ENCODE assay signal across 16 cellular contexts in the genomic region with DNA sequence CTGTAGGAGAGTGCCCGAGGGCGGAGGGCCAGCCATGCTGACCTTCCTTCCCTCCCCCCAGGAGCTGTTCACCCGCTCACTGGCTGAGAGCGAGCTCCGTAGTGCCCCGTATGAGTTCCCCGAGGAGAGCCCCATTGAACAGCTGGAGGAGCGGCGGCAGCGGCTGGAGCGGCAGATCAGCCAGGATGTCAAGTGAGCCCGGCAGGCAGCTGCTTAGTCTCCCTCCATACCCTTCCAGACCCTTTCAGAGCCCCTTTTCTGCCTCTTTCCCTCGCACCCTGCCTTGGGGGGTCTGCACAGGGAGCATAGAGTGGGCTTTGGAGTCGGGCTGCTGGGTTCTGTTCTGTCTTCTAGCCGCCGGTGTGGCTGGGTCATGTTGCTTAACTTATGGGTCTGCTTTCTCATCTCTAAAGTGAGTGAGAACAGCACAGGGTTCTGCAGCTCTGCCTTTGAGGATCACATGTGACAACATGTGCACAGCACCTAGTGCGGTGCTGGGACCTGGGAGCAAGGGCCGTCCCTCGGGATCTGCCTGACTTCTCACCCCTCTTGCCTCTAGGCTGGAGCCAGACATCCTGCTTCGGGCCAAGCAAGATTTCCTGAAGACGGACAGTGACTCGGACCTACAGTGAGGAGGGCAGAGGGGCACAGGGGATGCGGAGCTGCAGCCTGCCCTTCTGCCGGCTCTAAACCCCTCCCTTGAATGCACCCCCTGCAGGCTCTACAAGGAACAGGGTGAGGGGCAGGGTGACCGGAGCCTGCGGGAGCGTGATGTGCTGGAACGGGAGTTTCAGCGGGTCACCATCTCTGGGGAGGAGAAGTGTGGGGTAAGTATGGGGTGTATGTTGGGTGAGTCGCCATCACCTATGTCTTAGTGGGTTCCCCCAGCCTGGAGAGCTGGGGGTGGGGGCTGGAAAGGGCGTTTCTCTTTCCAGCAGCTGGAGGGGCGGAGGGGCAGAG. TPM values are rescaled to one million over a fixed set of nuclear protein-coding genes. Genes with fewer than 3 reads are reported as not detected.
DNase-seq lines count a peak whose midpoint lies in the region; ATAC-seq and TF ChIP-seq lines count a peak whose summit lies in the region.
"Had no signal": no experiment of that assay in that cellular context is flagged by ENCODE, and none has a peak within 500 bp of the region (broad histone marks: within the 10 kb centered on the region; RNA-seq: fewer than 3 reads in every experiment).

No MANE protein-coding gene starts in this region.

- H3K27me3 Mint-ChIP-seq in stimulated activated naive CD8-positive, alpha-beta T cell treated with anti-CD3 and anti-CD28 coated beads, Interleukin-15, amount 100 ng/mL, for 72 hours: no peaks in the 10 kb centered on the region

- no peak for DNase-seq in stimulated activated naive CD8-positive, alpha-beta T cell treated with anti-CD3 and anti-CD28 coated beads, Interleukin-15, amount 100 ng/mL, for 72 hours
- DNase-seq in stimulated activated naive CD8-positive, alpha-beta T cell treated with anti-CD3 and anti-CD28 coated beads, Interleukin-15, Interleukin-2, amounts not matched to agents 100 U/mL and 50 U/mL, for 24 hours: no peak
- DNase-seq in NCI-H2171 treated with DMSO at 0.1 percent for 48 hours (lab: John Stamatoyannopoulos, UW): peak; percentile 57
- DNase-seq in epithelial cell of proximal tubule (ENCODE audit: low read depth): no peak
- no peak for DNase-seq in vagina (ENCODE audit: extremely low spot score in 2 of 2)
- DNase-seq in NCI-H69 (lab: John Stamatoyannopoulos, UW): no peak
- DNase-seq in DMS114 treated with DMSO at 0.1 percent for 48 hours (lab: John Stamatoyannopoulos, UW; ENCODE audit: unreplicated experiment): no peak
- DNase-seq in SIG-M5 treated with dmso at 0.1 percent for 504 hours (lab: John Stamatoyannopoulos, UW; ENCODE audit: unreplicated experiment): no peak
- DNase-seq: activated effector memory CD4-positive, alpha-beta T cell treated with Interleukin-2 at 50 U/mL for 16 hours; cerebellar nuclear complex; NCI-H1436 treated with DMSO at 0.1 percent for 48 hours had no signal

- H3K36me3 ChIP-seq in vagina: peaks cover 0 to 42% of the 10 kb centered on the region in 2 donors

- no peak for ATAC-seq in stimulated activated naive CD8-positive, alpha-beta T cell treated with anti-CD3 and anti-CD28 coated beads, Interleukin-15, amount 100 ng/mL, for 72 hours
- no peak for ATAC-seq in stimulated activated naive CD8-positive, alpha-beta T cell treated with anti-CD3 and anti-CD28 coated beads, Interleukin-15, Interleukin-2, amounts not matched to agents 100 U/mL and 50 U/mL, for 24 hours
- ATAC-seq: activated CD4-positive, CD25-positive, alpha-beta regulatory T cell treated with anti-CD3 and anti-CD28 coated beads, Interleukin-2, amount 50 U/mL, for 24 hours; HepG2 had no signal

- H3K4me3 ChIP-seq in epithelial cell of proximal tubule (ENCODE audit: low read depth, low read length) (no peak overlapping the region), vagina (peak overlapping the region; percentile 10 to 22)

- peaks cover 54% of the 10 kb centered on the region for H3K4me1 ChIP-seq in vagina

- no peak for TF ChIP-seq POLR2A in vagina (IDR thresholded peaks at IDR 0.05)

- peak; percentile 3 for TF ChIP-seq CTCF in epithelial cell of proximal tubule (conservative IDR thresholded peaks at IDR 0.05; ENCODE audit: low read depth, low read length)
- no peak for TF ChIP-seq CTCF in vagina (IDR thresholded peaks at IDR 0.05)

- H3K4me3 Mint-ChIP-seq in stimulated activated naive CD8-positive, alpha-beta T cell treated with anti-CD3 and anti-CD28 coated beads, Interleukin-15, amount 100 ng/mL, for 72 hours: no peak overlapping the region

- peak overlapping the region; percentile 27 to 43 for H3K27ac Mint-ChIP-seq in stimulated activated naive CD8-positive, alpha-beta T cell treated with anti-CD3 and anti-CD28 coated beads, Interleukin-15, amount 100 ng/mL, for 72 hours

- no peaks in the 10 kb centered on the region for H3K27me3 ChIP-seq in vagina

- no peaks in the 10 kb centered on the region for H3K9me3 Mint-ChIP-seq in stimulated activated naive CD8-positive, alpha-beta T cell treated with anti-CD3 and anti-CD28 coated beads, Interleukin-15, amount 100 ng/mL, for 72 hours

- H3K4me1 Mint-ChIP-seq in stimulated activated naive CD8-positive, alpha-beta T cell treated with anti-CD3 and anti-CD28 coated beads, Interleukin-15, amount 100 ng/mL, for 72 hours: peaks cover 44% of the 10 kb centered on the region

- intact Hi-C loops in vagina (cut with DNase I): loop anchor here (10.0 kb wide), 1 partner anchor 81 kb away; the partner anchor contains the start of gene GNAI3

- no peaks in the 10 kb centered on the region for H3K9me3 ChIP-seq in vagina

- H3K27ac ChIP-seq in vagina: peak overlapping the region; percentile 91
- H3K27ac ChIP-seq: C4-2B had no signal

RNA-seq across cellular contexts. Expression of gene AMPD2, which starts 6.2 kb away (rescaled TPM):
- total RNA-seq in epithelial cell of proximal tubule (63.8 and 110 TPM in 2 replicates), vagina (38.5 TPM)

RNA-seq across cellular contexts. Expression of gene GNAT2, which starts 6.5 kb away (rescaled TPM):
- total RNA-seq in epithelial cell of proximal tubule: 0.58 TPM in 1 of 2 replicates, not detected in the other
- not detected for total RNA-seq in vagina
- total RNA-seq: mononuclear cell, temporal lobe had no signal

RNA-seq across cellular contexts. Expression of gene GSTM4, which starts 30.0 kb away (rescaled TPM):
- total RNA-seq in epithelial cell of proximal tubule (2.1 and 10.7 TPM in 2 replicates), vagina (36.1 TPM)

RNA-seq across cellular contexts. Expression of gene GSTM2, which starts 42.0 kb away (rescaled TPM):
- total RNA-seq in epithelial cell of proximal tubule (6.8 and 8.9 TPM in 2 replicates), vagina (130 TPM)
